In the genomic region with DNA sequence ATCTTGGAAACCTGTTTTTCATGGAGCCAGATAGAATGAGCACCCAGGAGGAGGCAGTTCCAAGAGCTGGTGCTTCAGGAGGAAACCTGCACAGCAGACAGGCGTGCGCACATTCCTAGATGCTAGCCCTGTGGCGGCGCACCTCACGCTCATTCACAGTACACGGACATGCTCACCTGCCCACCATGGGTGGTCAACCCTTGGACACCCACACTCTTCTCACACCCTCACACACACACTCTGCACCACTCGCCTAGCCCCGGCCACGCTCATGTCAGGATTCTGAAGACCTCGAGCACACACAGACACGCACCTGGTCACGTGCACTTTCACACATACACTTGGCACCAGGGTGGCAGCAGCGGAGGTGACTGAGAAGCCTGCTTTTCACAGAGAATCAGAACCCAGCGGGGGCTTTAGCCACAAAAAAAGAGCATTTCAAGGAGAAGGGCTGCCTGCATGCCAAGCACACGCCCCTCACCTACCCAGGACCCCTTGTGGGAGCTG, we compare ENCODE assay signal across 15 cellular contexts. TPM values are rescaled to one million over a fixed set of nuclear protein-coding genes. Genes with fewer than 3 reads are reported as not detected.
DNase-seq lines count a peak whose midpoint lies in the region; ATAC-seq and TF ChIP-seq lines count a peak whose summit lies in the region.
"Had no signal": no experiment of that assay in that cellular context is flagged by ENCODE, and none has a peak within 500 bp of the region (broad histone marks: within the 10 kb centered on the region; RNA-seq: fewer than 3 reads in every experiment).

No MANE protein-coding gene starts in this region.

- no peak for ATAC-seq in upper lobe of left lung (ENCODE audit: low FRiP score in 2 of 2)
- ATAC-seq in HG03571 (IDR thresholded peaks at IDR 0.05; ENCODE audit: unreplicated experiment), result no peak
- no peak for ATAC-seq in HG03521 (IDR thresholded peaks at IDR 0.05; ENCODE audit: unreplicated experiment)
- ATAC-seq: activated CD8-positive, alpha-beta T cell treated with anti-CD3 and anti-CD28 coated beads, Interleukin-2, amount 10 ng/mL, durations not matched to agents 7 days and 5 days had no signal

- no peak for TF ChIP-seq POLR2A in upper lobe of left lung (IDR thresholded peaks at IDR 0.05)

- WGBS in upper lobe of left lung, 2 donors, result 73 to 86% methylated on average over 15 of the region's 15 CpGs

- H3K27ac ChIP-seq in caudate nucleus (ENCODE audit: low read depth, low read length), result peak overlapping the region; percentile 67
- H3K27ac ChIP-seq in muscle layer of colon (ENCODE audit: low read depth, low read length), result peak overlapping the region; percentile 93
- H3K27ac ChIP-seq in upper lobe of left lung, result peak overlapping the region; percentile 52 to 83 (median 58)
- H3K27ac ChIP-seq: foreskin keratinocyte, ovary, SK-N-MC, suprapubic skin had no signal

- H3K4me1 ChIP-seq in muscle layer of colon (ENCODE audit: insufficient read depth, low read length) (peaks cover 47% of the 10 kb centered on the region), upper lobe of left lung (peaks cover 42 to 76% (median 52%) of the 10 kb centered on the region in 4 donors)

- H3K4me3 ChIP-seq in muscle layer of colon (ENCODE audit: low read depth in 1 of 2, low read length in 2 of 2) (no peak overlapping the region), upper lobe of left lung (no peak overlapping the region)
- H3K4me3 ChIP-seq: ovary, SK-N-MC, suprapubic skin had no signal

- H3K27me3 ChIP-seq in muscle layer of colon (ENCODE audit: control insufficient read depth in 1 of 2, insufficient read depth in 2 of 2, low read length in 2 of 2), result no peaks in the 10 kb centered on the region
- no peaks in the 10 kb centered on the region for H3K27me3 ChIP-seq in upper lobe of left lung
- H3K27me3 ChIP-seq: foreskin keratinocyte, ovary, suprapubic skin had no signal

- no peak overlapping the region for H3K9ac ChIP-seq in muscle layer of colon (ENCODE audit: low read length)

- no peaks in the 10 kb centered on the region for H3K36me3 ChIP-seq in muscle layer of colon (ENCODE audit: insufficient read depth, low read length)
- no peaks in the 10 kb centered on the region for H3K36me3 ChIP-seq in upper lobe of left lung
- H3K36me3 ChIP-seq: ovary had no signal

- TF ChIP-seq CTCF in upper lobe of left lung (IDR thresholded peaks at IDR 0.05), result no peak

- H3K9me3 ChIP-seq in muscle layer of colon (ENCODE audit: low read length) (no peaks in the 10 kb centered on the region), upper lobe of left lung (no peaks in the 10 kb centered on the region)
- H3K9me3 ChIP-seq: ovary, suprapubic skin had no signal

- TF ChIP-seq EP300 in upper lobe of left lung (IDR thresholded peaks at IDR 0.05), result no peak

- DNase-seq in DMS53 (lab: John Stamatoyannopoulos, UW) (peak; percentile 44), DMS53 treated with DMSO at 0.1 percent for 48 hours (lab: John Stamatoyannopoulos, UW; ENCODE audit: unreplicated experiment) (no peak), caudate nucleus (lab: John Stamatoyannopoulos, UW) (peak in 15 of 61 donors; percentile 17 to 76 (median 42)), upper lobe of left lung (no peak), NCI-H2227 treated with DMSO at 0.1 percent for 48 hours (lab: John Stamatoyannopoulos, UW) (no peak)
- DNase-seq: activated CD8-positive, alpha-beta T cell treated with anti-CD3 and anti-CD28 coated beads, Interleukin-2, amount 10 ng/mL, durations not matched to agents 7 days and 5 days; foreskin keratinocyte; midbrain; NCI-H1048; ovary had no signal

RNA-seq across cellular contexts. Expression of gene RAI1, which starts 28.6 kb away (rescaled TPM):
- total RNA-seq in upper lobe of left lung, result 10 to 100 TPM; 33.8 to 76.6 (median 41.2) TPM
